Comparison of ENCODE assay signal across 8 cellular contexts in the genomic region with DNA sequence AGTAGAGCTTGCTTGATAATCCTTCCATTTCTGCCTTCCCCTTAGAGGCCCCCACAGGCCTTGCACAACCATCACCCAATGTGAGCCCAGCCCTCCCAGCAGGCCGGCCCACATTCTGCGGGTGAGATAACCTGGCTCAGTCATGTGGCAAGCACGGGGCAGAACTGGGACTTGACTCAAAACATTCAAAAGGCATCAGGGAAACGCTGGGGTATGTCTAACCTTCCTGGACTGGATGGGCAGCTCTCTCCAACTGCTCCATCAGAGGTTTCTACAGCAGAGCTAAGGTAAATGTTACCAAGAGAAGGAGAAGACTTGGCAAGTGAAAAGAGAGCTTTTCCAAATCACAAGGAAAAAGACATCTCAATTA. TPM values are rescaled to one million over a fixed set of nuclear protein-coding genes. Genes with fewer than 3 reads are reported as not detected.
DNase-seq lines count a peak whose midpoint lies in the region; ATAC-seq and TF ChIP-seq lines count a peak whose summit lies in the region.

No MANE protein-coding gene starts in this region.

- H3K9me3 Mint-ChIP-seq in activated CD8-positive, alpha-beta memory T cell treated with anti-CD3 and anti-CD28 coated beads, Interleukin-2, amount 10 ng/mL, durations not matched to agents 7 days and 5 days (ENCODE audit: low read depth) = peaks cover 4% of the 10 kb centered on the region

- no peak overlapping the region for H3K27ac ChIP-seq in foreskin keratinocyte

- H3K36me3 Mint-ChIP-seq in activated CD8-positive, alpha-beta memory T cell treated with anti-CD3 and anti-CD28 coated beads, Interleukin-2, amount 10 ng/mL, durations not matched to agents 7 days and 5 days = peaks cover 15% of the 10 kb centered on the region

- CTCF ChIA-PET in activated CD8-positive, alpha-beta memory T cell treated with anti-CD3 and anti-CD28 coated beads, Interleukin-2, amount 10 ng/mL, durations not matched to agents 7 days and 5 days (lab: Charles Lee) = interaction anchor here (0.8 kb wide), 1 partner anchor 8 kb away, joined by 3 read pairs; no protein-coding TSS in a partner anchor

- H3K4me3 Mint-ChIP-seq in activated CD8-positive, alpha-beta memory T cell treated with anti-CD3 and anti-CD28 coated beads, Interleukin-2, amount 10 ng/mL, durations not matched to agents 7 days and 5 days = no peak overlapping the region

- no peaks in the 10 kb centered on the region for H3K27me3 Mint-ChIP-seq in activated CD8-positive, alpha-beta memory T cell treated with anti-CD3 and anti-CD28 coated beads, Interleukin-2, amount 10 ng/mL, durations not matched to agents 7 days and 5 days

- peak; percentile 31 for DNase-seq in GDM1 (lab: John Stamatoyannopoulos, UW)
- DNase-seq in HPDE6-E6E7 (ENCODE audit: extremely low spot score) = peak; percentile 66
- DNase-seq in activated CD8-positive, alpha-beta memory T cell treated with anti-CD3 and anti-CD28 coated beads, Interleukin-2, amount 10 ng/mL, durations not matched to agents 7 days and 5 days = peak; percentile 84
- DNase-seq in foreskin keratinocyte = peak in 1 of 2 donors; percentile 54
- DNase-seq in retinal pigment epithelial cell (ENCODE audit: low read depth) = peak; percentile 96
- no peak for DNase-seq in NCI-H69 (lab: John Stamatoyannopoulos, UW)

- peak overlapping the region; percentile 87 for H3K27ac Mint-ChIP-seq in activated CD8-positive, alpha-beta memory T cell treated with anti-CD3 and anti-CD28 coated beads, Interleukin-2, amount 10 ng/mL, durations not matched to agents 7 days and 5 days

- no peaks in the 10 kb centered on the region for H3K27me3 ChIP-seq in foreskin keratinocyte

- peaks cover 62% of the 10 kb centered on the region for H3K4me1 Mint-ChIP-seq in activated CD8-positive, alpha-beta memory T cell treated with anti-CD3 and anti-CD28 coated beads, Interleukin-2, amount 10 ng/mL, durations not matched to agents 7 days and 5 days

- H3K4me1 ChIP-seq in foreskin keratinocyte = no peaks in the 10 kb centered on the region

- ATAC-seq in activated CD8-positive, alpha-beta memory T cell treated with anti-CD3 and anti-CD28 coated beads, Interleukin-2, amount 10 ng/mL, durations not matched to agents 7 days and 5 days = peak; percentile 72
- ATAC-seq in foreskin keratinocyte = peak; percentile 79
- no peak for ATAC-seq in HG02588 (IDR thresholded peaks at IDR 0.05; ENCODE audit: unreplicated experiment)
- ATAC-seq in HG03139 (IDR thresholded peaks at IDR 0.05; ENCODE audit: unreplicated experiment) = no peak

- no peak overlapping the region for H3K4me3 ChIP-seq in retinal pigment epithelial cell (ENCODE audit: low read length)

- no peak for TF ChIP-seq CTCF in foreskin keratinocyte (conservative IDR thresholded peaks at IDR 0.05)
- no peak for TF ChIP-seq CTCF in retinal pigment epithelial cell (conservative IDR thresholded peaks at IDR 0.05; ENCODE audit: low read depth, low read length)

RNA-seq across cellular contexts. Expression of a gene that starts 24.8 kb away (rescaled TPM):
- total RNA-seq in activated CD8-positive, alpha-beta memory T cell treated with anti-CD3 and anti-CD28 coated beads, Interleukin-2, amount 10 ng/mL, durations not matched to agents 7 days and 5 days = 10 to 100 TPM; 40.7 to 42.6 TPM
- total RNA-seq in foreskin keratinocyte = 19.5 and 19.7 TPM in 2 replicates
- 19.7 and 20.4 TPM in 2 replicates for polyA plus RNA-seq in foreskin keratinocyte

RNA-seq across cellular contexts. Expression of a gene that starts 49.0 kb away (rescaled TPM):
- not detected for total RNA-seq in activated CD8-positive, alpha-beta memory T cell treated with anti-CD3 and anti-CD28 coated beads, Interleukin-2, amount 10 ng/mL, durations not matched to agents 7 days and 5 days
- not detected in 2 replicates for total RNA-seq in foreskin keratinocyte
- polyA plus RNA-seq in foreskin keratinocyte = 0.03 TPM in 1 of 2 replicates, not detected in the other

RNA-seq across cellular contexts. Expression of a gene that starts 49.2 kb away (rescaled TPM):
- total RNA-seq in activated CD8-positive, alpha-beta memory T cell treated with anti-CD3 and anti-CD28 coated beads, Interleukin-2, amount 10 ng/mL, durations not matched to agents 7 days and 5 days = 1 to 10 TPM; 3.5 to 3.6 TPM
- total RNA-seq in foreskin keratinocyte = 3.6 and 3.8 TPM in 2 replicates
- 2.7 and 3.4 TPM in 2 replicates for polyA plus RNA-seq in foreskin keratinocyte

Comparison
In these comparisons a context has a peak if more than half of its experiments do, and no peak if none do; other contexts are left out.
1. ATAC-seq: peak in activated CD8-positive, alpha-beta memory T cell treated with anti-CD3 and anti-CD28 coated beads, Interleukin-2, amount 10 ng/mL, durations not matched to agents 7 days and 5 days (single experiment) and foreskin keratinocyte (single experiment); none in HG02588 (single experiment) and HG03139 (single experiment).